In the genomic region with DNA sequence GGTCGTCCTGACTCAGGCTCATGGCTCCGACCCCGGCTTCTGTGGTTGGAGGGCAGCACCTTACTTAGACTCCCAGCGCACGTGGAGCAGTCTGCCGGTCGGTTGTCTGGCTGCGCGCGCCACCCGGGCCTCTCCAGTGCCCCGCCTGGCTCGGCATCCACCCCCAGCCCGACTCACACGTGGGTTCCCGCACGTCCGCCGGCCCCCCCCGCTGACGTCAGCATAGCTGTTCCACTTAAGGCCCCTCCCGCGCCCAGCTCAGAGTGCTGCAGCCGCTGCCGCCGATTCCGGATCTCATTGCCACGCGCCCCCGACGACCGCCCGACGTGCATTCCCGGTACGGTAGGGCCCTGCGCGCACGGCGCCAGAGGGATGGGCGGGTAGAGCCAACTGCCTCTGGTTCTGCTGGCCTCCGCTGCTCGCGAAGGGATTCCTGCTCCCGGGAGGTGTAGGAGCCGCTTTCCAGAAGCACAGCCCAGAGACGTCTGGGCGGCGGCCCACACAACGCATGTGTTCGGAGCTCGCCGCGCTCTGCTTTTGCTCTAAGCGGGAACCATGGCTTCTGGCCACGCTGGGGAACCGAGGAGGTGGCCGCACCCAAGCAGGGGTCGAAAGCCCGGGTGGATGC, we compare ENCODE assay signal across 8 cellular contexts. TPM values are rescaled to one million over a fixed set of nuclear protein-coding genes. Genes with fewer than 3 reads are reported as not detected.
DNase-seq lines count a peak whose midpoint lies in the region; ATAC-seq and TF ChIP-seq lines count a peak whose summit lies in the region.

TSS of gene LDHA (plus strand) at position 264 of the 628 bp plus-strand sequence. CDS start 2,280 bp downstream, outside the sequence.

- peak; percentile 99 for TF ChIP-seq POLR2A in GM19193 (IDR thresholded peaks at IDR 0.05; ENCODE audit: extremely low read depth, insufficient read depth, insufficient read length)

- peak within 1 kb of the TSS; percentile 85 for H3K4me3 ChIP-seq in kidney epithelial cell (ENCODE audit: low read depth, low read length)

- ATAC-seq in HG03432 (IDR thresholded peaks at IDR 0.05; ENCODE audit: unreplicated experiment), result peak; percentile 84

- DNase-seq in AML-193 (lab: John Stamatoyannopoulos, UW), result peak; percentile 83 to 90
- peak; percentile 88 for DNase-seq in NCI-H510A (lab: John Stamatoyannopoulos, UW)
- peak; percentile 98 for DNase-seq in activated CD4-positive, alpha-beta T cell treated with anti-CD3 and anti-CD28 coated beads for 1 hour
- DNase-seq in cerebellum (ENCODE audit: low spot score), result peak; percentile 93
- DNase-seq in kidney epithelial cell (ENCODE audit: low read depth), result peak; percentile 83
- DNase-seq in stimulated activated CD4-positive, alpha-beta T cell treated with anti-CD3 and anti-CD28 coated beads, Interleukin-15, amount 100 ng/mL, for 24 hours, result peak; percentile 100

- no peaks in the 10 kb centered on the region for H3K36me3 ChIP-seq in kidney epithelial cell (ENCODE audit: control insufficient read depth, insufficient read depth, low read length)

- H3K27me3 ChIP-seq in kidney epithelial cell (ENCODE audit: control insufficient read depth, insufficient read depth, low read length), result no peaks in the 10 kb centered on the region

- no peak for TF ChIP-seq CTCF in kidney epithelial cell (IDR thresholded peaks at IDR 0.05; ENCODE audit: insufficient read depth, low read length, poor library complexity, severe bottlenecking)

RNA-seq across cellular contexts. Expression of gene LDHA, which starts in this region (rescaled TPM):
- total RNA-seq in cerebellum (95.5 TPM), kidney epithelial cell (269 and 279 TPM in 2 replicates)

Comparison
In these comparisons a context has a peak if more than half of its experiments do, and no peak if none do; other contexts are left out.
1. Peak in every context shown above with its lines: DNase-seq, ATAC-seq and H3K4me3 ChIP-seq.